Comparison of ENCODE assay signal across 8 cellular contexts in genomic region chr9:14321517-14322125, GRCh38. TPM values are rescaled to one million over a fixed set of nuclear protein-coding genes. Genes with fewer than 3 reads are reported as not detected.
DNase-seq lines count a peak whose midpoint lies in the region; ATAC-seq and TF ChIP-seq lines count a peak whose summit lies in the region.

No MANE protein-coding gene starts in this region.

- peak overlapping the region; percentile 58 for H3K9ac ChIP-seq in DND-41 (ENCODE audit: low read depth, low read length)

- H3K4me3 Mint-ChIP-seq in neural crest cell, result peak overlapping the region; percentile 87

- no peaks in the 10 kb centered on the region for H4K20me1 ChIP-seq in DND-41 (ENCODE audit: insufficient read depth, low read length)

- no peak overlapping the region for H3K27ac Mint-ChIP-seq in neural crest cell (ENCODE audit: unreplicated experiment)

- H3K27ac ChIP-seq in DND-41 (ENCODE audit: low read length), result peak overlapping the region; percentile 67; the same call in 1 of the 2 replicates
- H3K27ac ChIP-seq in coronary artery, result peak overlapping the region; percentile 98 to 100

- peaks cover 76% of the 10 kb centered on the region for H3K27me3 Mint-ChIP-seq in neural crest cell (ENCODE audit: low read depth)

- no peaks in the 10 kb centered on the region for H3K9me3 ChIP-seq in DND-41 (ENCODE audit: insufficient read depth, low read length, severe bottlenecking)

- no peak for TF ChIP-seq CTCF in DND-41 (IDR thresholded peaks at IDR 0.05; ENCODE audit: borderline replicate concordance, extremely low read depth, low read length, poor library complexity, severe bottlenecking)
- TF ChIP-seq CTCF in coronary artery (IDR thresholded peaks at IDR 0.05), result no peak
- no peak for TF ChIP-seq CTCF in neural crest cell (conservative IDR thresholded peaks at IDR 0.05)

- H3K4me2 ChIP-seq in DND-41 (ENCODE audit: insufficient read depth, low read length), result peak overlapping the region; percentile 57

- H3K9me3 Mint-ChIP-seq in neural crest cell, result no peaks in the 10 kb centered on the region

- peaks cover 36% of the 10 kb centered on the region for H3K4me1 Mint-ChIP-seq in neural crest cell

- H3K4me3 ChIP-seq in DND-41 (ENCODE audit: low read depth in 1 of 2, low read length in 2 of 2) (peak overlapping the region in 1 of 2 experiments; percentile 53; a peak in 1 of 4 replicates), coronary artery (peak overlapping the region; percentile 95)

- H3K4me1 ChIP-seq in DND-41 (ENCODE audit: insufficient read depth, low read length), result peaks cover 11% of the 10 kb centered on the region; the same call in 1 of the 2 replicates

- peak overlapping the region; percentile 1 for H2AFZ ChIP-seq in DND-41 (ENCODE audit: low read depth, low read length)

- H3K36me3 ChIP-seq in DND-41 (ENCODE audit: insufficient read depth, low read length), result no peaks in the 10 kb centered on the region

- ATAC-seq in DND-41 (ENCODE audit: insufficient read depth, low read depth) (no peak), HG02571 (IDR thresholded peaks at IDR 0.05; ENCODE audit: unreplicated experiment) (no peak), HG03469 (IDR thresholded peaks at IDR 0.05; ENCODE audit: unreplicated experiment) (no peak)

- H3K79me2 ChIP-seq in DND-41 (ENCODE audit: insufficient read depth, low read length), result no peaks in the 10 kb centered on the region

- H3K36me3 Mint-ChIP-seq in neural crest cell (ENCODE audit: low read depth), result no peaks in the 10 kb centered on the region

- DNase-seq in DND-41, result no peak
- DNase-seq in NCI-H446 (lab: John Stamatoyannopoulos, UW), result peak; percentile 98 to 100
- DNase-seq in coronary artery (ENCODE audit: low spot score), result no peak
- DNase-seq in neural crest cell (ENCODE audit: low read depth, low spot score), result no peak
- no peak for DNase-seq in NK-92 treated with Interleukin-12 subunit alpha and Interleukin-12 subunit beta, amount 100 ng/mL, for 24 hours (lab: John Stamatoyannopoulos, UW)
- DNase-seq in midbrain (lab: John Stamatoyannopoulos, UW), result no peak

- no peaks in the 10 kb centered on the region for H3K27me3 ChIP-seq in DND-41 (ENCODE audit: insufficient read depth, low read length, poor library complexity)

RNA-seq across cellular contexts. Expression of gene NFIB, which starts 7.7 kb away (rescaled TPM):
- total RNA-seq in neural crest cell, result 2.9 and 3.7 TPM in 2 replicates

Comparison
In these comparisons a context has a peak if more than half of its experiments do, and no peak if none do; other contexts are left out.
1. DNase-seq: peak in NCI-H446 (2 of 2); none in DND-41 (single experiment), coronary artery (single experiment), neural crest cell (single experiment), NK-92 treated with Interleukin-12 subunit alpha and Interleukin-12 subunit beta, amount 100 ng/mL, for 24 hours (single experiment) and midbrain (single experiment).